ENCODE assay signal across 18 cellular contexts in the genomic region with DNA sequence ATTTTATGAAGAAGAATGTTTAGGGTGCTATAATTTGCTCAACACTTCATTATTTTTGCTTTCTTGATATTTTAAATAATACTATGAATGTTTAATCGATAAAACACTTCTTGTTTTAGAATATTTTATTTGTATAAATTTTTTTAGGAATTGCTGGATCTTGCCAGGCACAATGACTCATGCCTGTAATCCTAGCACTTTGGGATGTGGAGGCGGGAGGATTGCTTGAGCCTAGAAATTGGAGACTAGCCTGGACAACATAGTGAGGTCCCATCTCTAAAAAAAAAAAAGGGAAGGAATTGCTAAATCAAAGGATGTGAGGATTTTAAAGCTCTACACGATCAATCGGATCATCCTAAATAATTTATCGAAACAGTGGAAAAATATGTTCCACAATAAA. TPM values are rescaled to one million over a fixed set of nuclear protein-coding genes. Genes with fewer than 3 reads are reported as not detected.
DNase-seq lines count a peak whose midpoint lies in the region; ATAC-seq and TF ChIP-seq lines count a peak whose summit lies in the region.
"Had no signal": no experiment of that assay in that cellular context is flagged by ENCODE, and none has a peak within 500 bp of the region (broad histone marks: within the 10 kb centered on the region; RNA-seq: fewer than 3 reads in every experiment).

No MANE protein-coding gene starts in this region.

- intact Hi-C loops in left lung (cut with DNase I): no loop called here

- no peaks in the 10 kb centered on the region for H3K36me3 ChIP-seq in GM23248 (ENCODE audit: low read depth)
- peaks cover 0 to 6% of the 10 kb centered on the region in 2 donors for H3K36me3 ChIP-seq in left lung
- H3K36me3 ChIP-seq: Peyer's patch had no signal

- ATAC-seq in left lung (no peak), HG03378 (IDR thresholded peaks at IDR 0.05; ENCODE audit: unreplicated experiment) (no peak)
- ATAC-seq: A549, GM12878, SK-N-SH treated with all-trans-retinoic acid at 6 μM for 48 hours had no signal

- peaks cover 100% of the 10 kb centered on the region for H3K79me2 ChIP-seq in GM23248 (ENCODE audit: insufficient read depth)

- in situ Hi-C loops in GM23248 (cut with MboI) (no loop called here), GM13977 (cut with MboI; ENCODE audit: low pct_unique_long_range_greater_than_20kb, low sequenced_read_pairs, unreplicated experiment) (no loop called here)

- H3K9ac ChIP-seq in GM23248: no peak overlapping the region

- H3K9me3 ChIP-seq in GM23248 (ENCODE audit: low read depth) (no peaks in the 10 kb centered on the region), left lung (no peaks in the 10 kb centered on the region)
- H3K9me3 ChIP-seq: A549, Peyer's patch had no signal

- no peak for TF ChIP-seq CTCF in epithelial cell of esophagus (IDR thresholded peaks at IDR 0.05; ENCODE audit: insufficient read depth, low read depth, low read length, missing control alignments)
- TF ChIP-seq CTCF in left lung (IDR thresholded peaks at IDR 0.05): no peak
- no peak for TF ChIP-seq CTCF in GM13977 (IDR thresholded peaks at IDR 0.05; ENCODE audit: extremely low read depth, insufficient read depth, missing control alignments)

- H3K9me2 ChIP-seq in GM23248 (ENCODE audit: insufficient read depth): no peaks in the 10 kb centered on the region

- H3K4me1 ChIP-seq in GM23248 (ENCODE audit: insufficient read depth): peaks cover 11% of the 10 kb centered on the region
- peaks cover 0 to 38% of the 10 kb centered on the region in 2 donors for H3K4me1 ChIP-seq in left lung
- H3K4me1 ChIP-seq: Peyer's patch had no signal

- DNase-seq in GM23248 (peak; percentile 25), M059J (ENCODE audit: low read depth) (peak; percentile 43), epithelial cell of esophagus (ENCODE audit: low read depth) (peak; percentile 26), myocyte (ENCODE audit: low read depth) (peak; percentile 34), left lung (no peak), GM13977 (ENCODE audit: low spot score) (no peak)
- DNase-seq: CD4-positive, CD25-positive, alpha-beta regulatory T cell; DMS79; KG1; NCI-H1694; NCI-H2081; NCI-H2171; NCI-H526; Peyer's patch had no signal

- H4K20me1 ChIP-seq in GM23248 (ENCODE audit: insufficient read depth): peaks cover 24% of the 10 kb centered on the region; the same call in 1 of the 2 replicates

- 82 to 90% methylated on average over 5 of the region's 5 CpGs for WGBS in GM23248 (ENCODE audit: low coverage in 1 of 2, low lambda C conversion rate in 2 of 2, missing lambda C conversion rate in 2 of 2), 2 experiments

- H3K4me2 ChIP-seq in GM23248 (ENCODE audit: unreplicated experiment): no peak overlapping the region
- H3K4me2 ChIP-seq: A549 had no signal

- H3K4me3 ChIP-seq in GM23248 (no peak overlapping the region), epithelial cell of esophagus (ENCODE audit: low read length) (no peak overlapping the region), left lung (no peak overlapping the region)
- H3K4me3 ChIP-seq: A549, GM12878, Peyer's patch had no signal

- H2AFZ ChIP-seq in GM23248: no peak overlapping the region

- H3K27me3 ChIP-seq in GM23248 (replicated peaks; ENCODE audit: insufficient read depth) (no peaks in the 10 kb centered on the region), left lung (no peaks in the 10 kb centered on the region)
- H3K27me3 ChIP-seq: Peyer's patch had no signal

- H3F3A ChIP-seq in GM23248 (ENCODE audit: insufficient read depth): peaks cover 11% of the 10 kb centered on the region; the same call in 1 of the 2 replicates

- H3K27ac ChIP-seq in GM23248: no peak overlapping the region
- H3K27ac ChIP-seq in left lung: no peak overlapping the region
- H3K27ac ChIP-seq: A549, Peyer's patch had no signal

RNA-seq across cellular contexts. Expression of gene RNF11, which starts 17.6 kb away (rescaled TPM):
- total RNA-seq in GM23248 (2014; rRNA removed; shearing (Covaris generic)): 120 and 128 TPM in 2 replicates
- polyA plus RNA-seq in GM23248 (2016; fragmentation: Nextera tagmentation; extraction: Ambion mirVana): 93.2 and 94.1 TPM in 2 replicates
- 195 and 237 TPM in 2 replicates for total RNA-seq in M059J (2014; rRNA removed; shearing (Covaris generic))
- 193 and 226 TPM in 2 replicates for total RNA-seq in myocyte
- polyA plus RNA-seq in myocyte (2012): 215 TPM
- 10 to 100 TPM; 90.1 to 97.4 TPM for total RNA-seq in left lung

Comparison
In these comparisons a context has a peak if more than half of its experiments do, and no peak if none do; other contexts are left out.
1. DNase-seq: peak in GM23248 (single experiment), M059J (single experiment), epithelial cell of esophagus (single experiment) and myocyte (single experiment); none in left lung (0 of 2) and GM13977 (single experiment).